ENCODE assay signal across 4 cellular contexts in the genomic region with DNA sequence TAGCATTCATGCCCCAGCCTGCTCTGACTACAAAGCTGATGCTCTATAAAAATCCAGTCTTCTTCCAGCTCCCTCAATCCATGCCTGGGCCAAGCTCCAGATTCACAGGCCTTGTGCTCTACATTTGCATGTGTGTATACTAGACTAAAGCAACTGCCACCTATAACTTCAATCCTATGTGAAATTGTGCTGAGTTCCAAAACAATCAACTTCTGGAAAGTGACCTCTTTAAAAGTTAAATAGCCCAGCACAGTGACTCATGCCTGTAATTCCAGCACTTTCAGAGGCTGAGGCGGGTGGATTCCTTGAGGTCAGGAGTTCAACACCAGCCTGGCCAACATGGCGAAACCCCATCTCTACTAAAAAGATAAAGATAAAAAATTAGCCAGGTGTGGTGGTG.
TF ChIP-seq lines count a peak whose summit lies in the region.

No MANE protein-coding gene starts in this region.

TF ChIP-seq in IMR-90, 13 proteins besides CTCF, POLR2A, EP300 and RAD21:
- TF ChIP-seq MAFK (IDR thresholded peaks at IDR 0.05; ENCODE audit: low read depth, low read length) (no peak), RCOR1 (IDR thresholded peaks at IDR 0.05; ENCODE audit: insufficient replicate concordance, low read length) (no peak), BHLHE40 (IDR thresholded peaks at IDR 0.05; ENCODE audit: low read depth, low read length) (no peak)

TF ChIP-seq in endothelial cell of umbilical vein, 7 proteins besides CTCF, POLR2A, EP300 and RAD21:
- TF ChIP-seq MYC (IDR thresholded peaks at IDR 0.05; ENCODE audit: low read depth, low read length) (no peak), POLR2AphosphoS5 (IDR thresholded peaks at IDR 0.05; ENCODE audit: insufficient read depth, low read depth, low read length) (no peak), FOS (IDR thresholded peaks at IDR 0.05; ENCODE audit: borderline replicate concordance, insufficient read depth, low read length) (peak; percentile 16), EZH2 (IDR thresholded peaks at IDR 0.05; ENCODE audit: borderline replicate concordance, low read depth, low read length, severe bottlenecking) (no peak), JUN (IDR thresholded peaks at IDR 0.05; ENCODE audit: borderline replicate concordance, insufficient read depth, insufficient read length, low read depth) (no peak), GATA2 (IDR thresholded peaks at IDR 0.05; ENCODE audit: insufficient read depth, insufficient read length, low read depth, low read length) (no peak)
- TF ChIP-seq, protein P1, sequence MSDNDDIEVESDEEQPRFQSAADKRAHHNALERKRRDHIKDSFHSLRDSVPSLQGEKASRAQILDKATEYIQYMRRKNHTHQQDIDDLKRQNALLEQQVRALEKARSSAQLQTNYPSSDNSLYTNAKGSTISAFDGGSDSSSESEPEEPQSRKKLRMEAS (IDR thresholded peaks at IDR 0.05; ENCODE audit: insufficient read depth, insufficient read length), result no peak

TF ChIP-seq in GM12891, 5 proteins besides CTCF, POLR2A, EP300 and RAD21:
- no peak for TF ChIP-seq PAX5 (IDR thresholded peaks at IDR 0.05; ENCODE audit: insufficient read depth, low read length, severe bottlenecking)
- no peak for TF ChIP-seq POLR2AphosphoS5 (IDR thresholded peaks at IDR 0.05; ENCODE audit: low read depth, low read length)
- no peak for TF ChIP-seq POU2F2 (IDR thresholded peaks at IDR 0.05; ENCODE audit: low read depth, low read length)
- TF ChIP-seq SPI1 (IDR thresholded peaks at IDR 0.05; ENCODE audit: low read depth, low read length), result no peak
- TF ChIP-seq TAF1 (IDR thresholded peaks at IDR 0.05; ENCODE audit: low read depth, low read length), result no peak

TF ChIP-seq in WTC11, 78 proteins besides CTCF, POLR2A, EP300 and RAD21 (continued from another document):
- no peak for TF ChIP-seq E2F4 (CRISPR knock-in tag; IDR thresholded peaks at IDR 0.05; ENCODE audit: borderline replicate concordance, low read depth)
- TF ChIP-seq AFF4 (CRISPR knock-in tag; IDR thresholded peaks at IDR 0.05; ENCODE audit: borderline replicate concordance), result no peak
- no peak for TF ChIP-seq ZNF281 (CRISPR knock-in tag; IDR thresholded peaks at IDR 0.05)
- TF ChIP-seq, protein P2, sequence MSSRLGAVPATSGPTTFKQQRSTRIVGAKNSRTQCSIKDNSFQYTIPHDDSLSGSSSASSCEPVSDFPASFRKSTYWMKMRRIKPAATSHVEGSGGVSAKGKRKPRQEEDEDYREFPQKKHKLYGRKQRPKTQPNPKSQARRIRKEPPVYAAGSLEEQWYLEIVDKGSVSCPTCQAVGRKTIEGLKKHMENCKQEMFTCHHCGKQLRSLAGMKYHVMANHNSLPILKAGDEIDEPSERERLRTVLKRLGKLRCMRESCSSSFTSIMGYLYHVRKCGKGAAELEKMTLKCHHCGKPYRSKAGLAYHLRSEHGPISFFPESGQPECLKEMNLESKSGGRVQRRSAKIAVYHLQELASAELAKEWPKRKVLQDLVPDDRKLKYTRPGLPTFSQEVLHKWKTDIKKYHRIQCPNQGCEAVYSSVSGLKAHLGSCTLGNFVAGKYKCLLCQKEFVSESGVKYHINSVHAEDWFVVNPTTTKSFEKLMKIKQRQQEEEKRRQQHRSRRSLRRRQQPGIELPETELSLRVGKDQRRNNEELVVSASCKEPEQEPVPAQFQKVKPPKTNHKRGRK (CRISPR knock-in tag; IDR thresholded peaks at IDR 0.05; ENCODE audit: borderline replicate concordance), result no peak
- TF ChIP-seq TEAD1 (CRISPR knock-in tag; IDR thresholded peaks at IDR 0.05), result no peak
- no peak for TF ChIP-seq ZNF396 (CRISPR knock-in tag; IDR thresholded peaks at IDR 0.05; ENCODE audit: borderline replicate concordance)
- TF ChIP-seq FOXJ3 (CRISPR knock-in tag; IDR thresholded peaks at IDR 0.05; ENCODE audit: borderline replicate concordance), result no peak
- no peak for TF ChIP-seq CBFB (CRISPR knock-in tag; IDR thresholded peaks at IDR 0.05; ENCODE audit: low read depth)
- no peak for TF ChIP-seq ATF6 (CRISPR knock-in tag; IDR thresholded peaks at IDR 0.05)
- TF ChIP-seq MLX (CRISPR knock-in tag; IDR thresholded peaks at IDR 0.05), result no peak
